9 cellular contexts compared by ENCODE assay signal in the genomic region with DNA sequence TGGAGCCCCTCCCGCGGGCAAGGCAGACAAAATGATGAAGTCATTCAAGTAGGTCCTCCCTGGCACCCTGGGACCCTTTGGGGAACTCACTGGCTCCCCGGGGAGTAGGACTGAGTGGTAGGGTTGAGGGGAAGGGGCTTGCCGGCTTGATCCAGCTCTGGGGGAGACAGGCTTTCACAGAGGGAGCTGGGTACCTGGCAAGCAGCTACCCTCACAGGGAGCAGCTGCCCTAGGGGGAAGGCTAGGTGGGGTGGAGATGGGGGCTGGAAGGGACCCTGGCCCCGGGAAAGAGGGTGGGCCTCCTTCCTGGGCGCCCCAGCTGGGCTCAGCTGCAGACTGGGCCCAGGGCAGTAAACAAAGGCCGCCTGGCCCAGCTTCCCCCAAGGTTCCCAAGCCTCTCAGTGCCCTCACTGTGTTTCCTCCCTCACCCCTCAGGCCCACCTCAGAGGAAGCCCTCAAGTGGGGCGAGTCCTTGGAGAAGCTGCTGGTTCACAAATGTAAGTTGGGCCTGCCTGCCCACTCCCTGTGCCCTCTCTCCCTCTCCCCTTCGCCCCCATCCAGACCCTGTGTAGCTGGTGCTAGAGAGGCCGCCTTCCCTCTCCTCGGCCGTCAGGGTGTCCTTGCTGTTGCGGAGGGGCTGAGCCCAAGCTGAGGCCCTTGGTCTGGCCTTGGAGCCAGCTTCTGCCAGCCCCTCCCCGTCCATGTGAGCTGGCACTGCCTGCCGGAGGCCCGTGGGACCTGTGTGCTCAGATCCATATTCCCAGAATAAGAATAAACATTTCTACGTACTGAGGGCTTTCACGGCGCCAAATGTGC.
DNase-seq lines count a peak whose midpoint lies in the region; ATAC-seq and TF ChIP-seq lines count a peak whose summit lies in the region.
"Had no signal": no experiment of that assay in that cellular context is flagged by ENCODE, and none has a peak within 500 bp of the region (broad histone marks: within the 10 kb centered on the region; RNA-seq: fewer than 3 reads in every experiment).

No MANE protein-coding gene starts in this region.

- DNase-seq in RWPE1 (ENCODE audit: low spot score) (no peak), epithelial cell of proximal tubule (ENCODE audit: low read depth) (no peak), testis (peak; percentile 47), C1 segment of cervical spinal cord (lab: John Stamatoyannopoulos, UW) (no peak), MV-4-11 (lab: John Stamatoyannopoulos, UW) (no peak)
- DNase-seq in activated CD8-positive, alpha-beta memory T cell treated with anti-CD3 and anti-CD28 coated beads, Interleukin-2, amount 50 U/mL, for 4 hours = no peak
- DNase-seq: T-helper 2 cell had no signal

- peak overlapping the region; percentile 98 for H3K4me3 ChIP-seq in epithelial cell of proximal tubule (ENCODE audit: low read depth, low read length)
- H3K4me3 ChIP-seq in mesodermal cell (ENCODE audit: extremely low read depth, insufficient read depth, low read length, poor library complexity, severe bottlenecking) = peak overlapping the region; percentile 97
- H3K4me3 ChIP-seq in testis = peak overlapping the region; percentile 45 to 62

- H3K36me3 ChIP-seq in mesodermal cell (ENCODE audit: control insufficient read depth, insufficient read depth, low read length) (peaks cover 42% of the 10 kb centered on the region), testis (ENCODE audit: low read depth, missing control alignments) (no peaks in the 10 kb centered on the region)

- TF ChIP-seq CTCF in RWPE1 (conservative IDR thresholded peaks at IDR 0.05; ENCODE audit: low read depth) (no peak), epithelial cell of proximal tubule (conservative IDR thresholded peaks at IDR 0.05; ENCODE audit: low read depth, low read length) (no peak), testis (IDR thresholded peaks at IDR 0.05) (no peak)

- H3K27ac ChIP-seq in RWPE1 (peak overlapping the region; percentile 72), mesodermal cell (ENCODE audit: low read depth, low read length, severe bottlenecking) (peak overlapping the region; percentile 71), testis (peak overlapping the region; percentile 49 to 74)

- no peaks in the 10 kb centered on the region for H3K9me3 ChIP-seq in mesodermal cell (ENCODE audit: control insufficient read depth, low read length)
- no peaks in the 10 kb centered on the region for H3K9me3 ChIP-seq in testis

- CTCF ChIA-PET in RWPE1 (lab: Yijun Ruan, JAX) = interaction anchor here (0.8 to 5.0 kb wide), 4 partner anchors 61 to 193 kb away, joined by 4 to 116 read pairs (median 5); no protein-coding TSS in a partner anchor

- POLR2A ChIA-PET in RWPE1 (lab: Yijun Ruan, JAX; ENCODE audit: low non-redundant PET) = interaction anchor here (1.1 kb wide), 1 partner anchor 61 kb away, joined by 3 read pairs; no protein-coding TSS in a partner anchor

- WGBS in mesodermal cell (ENCODE audit: insufficient coverage in 2 of 2), 2 experiments = 43 to 62% methylated on average over 12 to 14 of the region's 19 CpGs
- WGBS in testis, 2 donors = 43 to 50% methylated on average over 1 to 19 of the region's 19 CpGs

- TF ChIP-seq POLR2A in testis (IDR thresholded peaks at IDR 0.05) = no peak

- intact Hi-C loops in testis (cut with DNase I; ENCODE audit: low total_unique reads) = loop anchor here (2.0 kb wide), 1 partner anchor 60 kb away; no protein-coding TSS in a partner anchor

- no peak for ATAC-seq in GM19455 (IDR thresholded peaks at IDR 0.05; ENCODE audit: unreplicated experiment)

- no peaks in the 10 kb centered on the region for H3K27me3 ChIP-seq in testis

- H3K4me1 ChIP-seq in mesodermal cell (ENCODE audit: control insufficient read depth, insufficient read depth, low read length, poor library complexity, severe bottlenecking) = peaks cover 53% of the 10 kb centered on the region
- peaks cover 39% of the 10 kb centered on the region for H3K4me1 ChIP-seq in testis
